1 cellular context compared by ENCODE assay signal in the genomic region with DNA sequence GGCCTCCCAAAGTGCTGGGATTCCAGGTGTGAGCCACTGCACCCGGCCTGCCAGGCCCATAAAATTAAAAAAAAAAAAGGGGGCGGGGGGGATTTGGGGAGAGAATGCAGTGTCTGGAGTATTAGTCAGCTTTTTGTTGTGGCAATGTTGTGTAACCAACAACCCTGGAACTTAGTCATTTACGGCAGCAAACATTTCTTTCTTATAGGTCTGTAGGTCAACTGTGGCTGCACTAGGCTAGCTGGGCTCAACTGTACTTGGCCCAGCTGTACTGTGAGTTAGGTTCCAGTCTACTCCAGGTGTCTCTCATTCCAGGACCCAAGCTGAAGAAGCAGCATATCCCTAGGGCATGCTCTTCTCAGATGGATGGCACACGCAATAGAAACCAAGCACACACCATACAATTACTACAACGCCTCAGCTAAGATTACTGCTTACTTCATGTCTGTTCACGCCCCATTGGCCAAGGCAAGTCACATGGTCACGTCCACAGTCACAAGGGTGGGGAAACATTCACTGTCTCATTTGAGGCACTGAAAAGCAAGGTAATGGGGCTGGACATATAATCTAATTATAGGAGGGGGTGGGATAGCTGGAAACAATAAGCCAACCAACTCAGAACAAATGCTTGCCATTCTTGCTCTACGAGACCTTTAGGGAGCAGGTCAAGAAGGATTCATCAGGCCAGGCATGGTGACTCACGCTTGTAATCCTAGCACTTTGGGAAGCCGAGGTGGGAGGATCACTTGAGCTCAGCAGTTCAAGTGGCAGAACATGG.
TF ChIP-seq lines count a peak whose summit lies in the region.

No MANE protein-coding gene starts in this region.

TF ChIP-seq in K562, 482 proteins besides CTCF, POLR2A, EP300 and RAD21 (continued from another document and continues in another):
- TF ChIP-seq, protein P1, sequence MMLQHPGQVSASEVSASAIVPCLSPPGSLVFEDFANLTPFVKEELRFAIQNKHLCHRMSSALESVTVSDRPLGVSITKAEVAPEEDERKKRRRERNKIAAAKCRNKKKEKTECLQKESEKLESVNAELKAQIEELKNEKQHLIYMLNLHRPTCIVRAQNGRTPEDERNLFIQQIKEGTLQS (IDR thresholded peaks at IDR 0.05), result peak; percentile 90
- TF ChIP-seq, protein P1 (CRISPR knock-in tag; conservative IDR thresholded peaks at IDR 0.05), result 0 out of 2 replicates have a peak, but pooled peaks have one; percentile 39
- TF ChIP-seq SPI1 (IDR thresholded peaks at IDR 0.05; ENCODE audit: borderline replicate concordance, low read depth, low read length) (no peak), ZNF551 (CRISPR knock-in tag; IDR thresholded peaks at IDR 0.05) (no peak), NFYB (IDR thresholded peaks at IDR 0.05; ENCODE audit: extremely low read depth, insufficient read length) (peak; percentile 64), DPF2 (IDR thresholded peaks at IDR 0.05) (peak; percentile 85), ZNF699 (CRISPR knock-in tag; IDR thresholded peaks at IDR 0.05; ENCODE audit: insufficient replicate concordance) (no peak), FOSL1 (tag; conservative IDR thresholded peaks at IDR 0.05) (peak; percentile 92), BCL6 (CRISPR knock-in tag; IDR thresholded peaks at IDR 0.05) (no peak), NR4A1 (CRISPR knock-in tag; IDR thresholded peaks at IDR 0.05) (no peak), NR4A1 (tag; IDR thresholded peaks at IDR 0.05) (no peak), CHD1 (IDR thresholded peaks at IDR 0.05; ENCODE audit: low read length) (no peak), MCM7 (IDR thresholded peaks at IDR 0.05) (no peak), SREBF1 (IDR thresholded peaks at IDR 0.05; ENCODE audit: borderline replicate concordance, low read depth, low read length) (no peak), SOX6 (IDR thresholded peaks at IDR 0.05) (no peak), TBL1XR1 (IDR thresholded peaks at IDR 0.05; ENCODE audit: low read length in 2 of 2) (no peak), ZNF436 (CRISPR knock-in tag; IDR thresholded peaks at IDR 0.05) (no peak), KLF16 (IDR thresholded peaks at IDR 0.05) (no peak), SETDB1 (IDR thresholded peaks at IDR 0.05; ENCODE audit: low read length) (no peak), RFX7 (CRISPR knock-in tag; IDR thresholded peaks at IDR 0.05) (no peak), TAL1 (IDR thresholded peaks at IDR 0.05) (0 out of 2 replicates have a peak, but pooled peaks have one; percentile 4), MIER1 (IDR thresholded peaks at IDR 0.05; ENCODE audit: low read depth) (no peak), GATAD2A (IDR thresholded peaks at IDR 0.05) (no peak), FIP1L1 (IDR thresholded peaks at IDR 0.05; ENCODE audit: low read depth, low read length, poor library complexity, severe bottlenecking) (no peak), ZNF79 (CRISPR knock-in tag; IDR thresholded peaks at IDR 0.05; ENCODE audit: low read depth) (no peak), RFX1 (IDR thresholded peaks at IDR 0.05) (no peak), TCFL5 (CRISPR knock-in tag; conservative IDR thresholded peaks at IDR 0.05) (no peak), ZNF444 (CRISPR knock-in tag; IDR thresholded peaks at IDR 0.05) (no peak), TAF15 (IDR thresholded peaks at IDR 0.05; ENCODE audit: low read depth, low read length) (no peak), RBBP5 (IDR thresholded peaks at IDR 0.05; ENCODE audit: borderline replicate concordance, insufficient read depth, low read length, poor library complexity, severe bottlenecking) (peak; percentile 20), KLF10 (CRISPR knock-in tag; IDR thresholded peaks at IDR 0.05) (no peak)
- TF ChIP-seq, protein P2, sequence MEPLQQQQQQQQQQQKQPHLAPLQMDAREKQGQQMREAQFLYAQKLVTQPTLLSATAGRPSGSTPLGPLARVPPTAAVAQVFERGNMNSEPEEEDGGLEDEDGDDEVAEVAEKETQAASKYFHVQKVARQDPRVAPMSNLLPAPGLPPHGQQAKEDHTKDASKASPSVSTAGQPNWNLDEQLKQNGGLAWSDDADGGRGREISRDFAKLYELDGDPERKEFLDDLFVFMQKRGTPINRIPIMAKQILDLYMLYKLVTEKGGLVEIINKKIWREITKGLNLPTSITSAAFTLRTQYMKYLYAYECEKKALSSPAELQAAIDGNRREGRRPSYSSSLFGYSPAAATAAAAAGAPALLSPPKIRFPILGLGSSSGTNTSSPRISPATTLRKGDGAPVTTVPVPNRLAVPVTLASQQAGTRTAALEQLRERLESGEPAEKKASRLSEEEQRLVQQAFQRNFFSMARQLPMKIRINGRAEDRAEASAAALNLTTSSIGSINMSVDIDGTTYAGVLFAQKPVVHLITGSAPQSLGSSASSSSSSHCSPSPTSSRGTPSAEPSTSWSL (CRISPR knock-in tag; IDR thresholded peaks at IDR 0.05; ENCODE audit: borderline replicate concordance), result no peak
- TF ChIP-seq, protein P3, sequence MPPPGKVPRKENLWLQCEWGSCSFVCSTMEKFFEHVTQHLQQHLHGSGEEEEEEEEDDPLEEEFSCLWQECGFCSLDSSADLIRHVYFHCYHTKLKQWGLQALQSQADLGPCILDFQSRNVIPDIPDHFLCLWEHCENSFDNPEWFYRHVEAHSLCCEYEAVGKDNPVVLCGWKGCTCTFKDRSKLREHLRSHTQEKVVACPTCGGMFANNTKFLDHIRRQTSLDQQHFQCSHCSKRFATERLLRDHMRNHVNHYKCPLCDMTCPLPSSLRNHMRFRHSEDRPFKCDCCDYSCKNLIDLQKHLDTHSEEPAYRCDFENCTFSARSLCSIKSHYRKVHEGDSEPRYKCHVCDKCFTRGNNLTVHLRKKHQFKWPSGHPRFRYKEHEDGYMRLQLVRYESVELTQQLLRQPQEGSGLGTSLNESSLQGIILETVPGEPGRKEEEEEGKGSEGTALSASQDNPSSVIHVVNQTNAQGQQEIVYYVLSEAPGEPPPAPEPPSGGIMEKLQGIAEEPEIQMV (tag; conservative IDR thresholded peaks at IDR 0.05; ENCODE audit: low read depth), result 0 out of 2 replicates have a peak, but pooled peaks have one; percentile 28
- TF ChIP-seq, protein P4, sequence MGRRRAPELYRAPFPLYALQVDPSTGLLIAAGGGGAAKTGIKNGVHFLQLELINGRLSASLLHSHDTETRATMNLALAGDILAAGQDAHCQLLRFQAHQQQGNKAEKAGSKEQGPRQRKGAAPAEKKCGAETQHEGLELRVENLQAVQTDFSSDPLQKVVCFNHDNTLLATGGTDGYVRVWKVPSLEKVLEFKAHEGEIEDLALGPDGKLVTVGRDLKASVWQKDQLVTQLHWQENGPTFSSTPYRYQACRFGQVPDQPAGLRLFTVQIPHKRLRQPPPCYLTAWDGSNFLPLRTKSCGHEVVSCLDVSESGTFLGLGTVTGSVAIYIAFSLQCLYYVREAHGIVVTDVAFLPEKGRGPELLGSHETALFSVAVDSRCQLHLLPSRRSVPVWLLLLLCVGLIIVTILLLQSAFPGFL (CRISPR knock-in tag; IDR thresholded peaks at IDR 0.05), result no peak
- TF ChIP-seq, protein P5, sequence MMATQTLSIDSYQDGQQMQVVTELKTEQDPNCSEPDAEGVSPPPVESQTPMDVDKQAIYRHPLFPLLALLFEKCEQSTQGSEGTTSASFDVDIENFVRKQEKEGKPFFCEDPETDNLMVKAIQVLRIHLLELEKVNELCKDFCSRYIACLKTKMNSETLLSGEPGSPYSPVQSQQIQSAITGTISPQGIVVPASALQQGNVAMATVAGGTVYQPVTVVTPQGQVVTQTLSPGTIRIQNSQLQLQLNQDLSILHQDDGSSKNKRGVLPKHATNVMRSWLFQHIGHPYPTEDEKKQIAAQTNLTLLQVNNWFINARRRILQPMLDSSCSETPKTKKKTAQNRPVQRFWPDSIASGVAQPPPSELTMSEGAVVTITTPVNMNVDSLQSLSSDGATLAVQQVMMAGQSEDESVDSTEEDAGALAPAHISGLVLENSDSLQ (IDR thresholded peaks at IDR 0.05), result no peak
- TF ChIP-seq, protein P6, sequence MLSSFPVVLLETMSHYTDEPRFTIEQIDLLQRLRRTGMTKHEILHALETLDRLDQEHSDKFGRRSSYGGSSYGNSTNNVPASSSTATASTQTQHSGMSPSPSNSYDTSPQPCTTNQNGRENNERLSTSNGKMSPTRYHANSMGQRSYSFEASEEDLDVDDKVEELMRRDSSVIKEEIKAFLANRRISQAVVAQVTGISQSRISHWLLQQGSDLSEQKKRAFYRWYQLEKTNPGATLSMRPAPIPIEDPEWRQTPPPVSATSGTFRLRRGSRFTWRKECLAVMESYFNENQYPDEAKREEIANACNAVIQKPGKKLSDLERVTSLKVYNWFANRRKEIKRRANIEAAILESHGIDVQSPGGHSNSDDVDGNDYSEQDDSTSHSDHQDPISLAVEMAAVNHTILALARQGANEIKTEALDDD (IDR thresholded peaks at IDR 0.05), result no peak
- TF ChIP-seq, protein P7, sequence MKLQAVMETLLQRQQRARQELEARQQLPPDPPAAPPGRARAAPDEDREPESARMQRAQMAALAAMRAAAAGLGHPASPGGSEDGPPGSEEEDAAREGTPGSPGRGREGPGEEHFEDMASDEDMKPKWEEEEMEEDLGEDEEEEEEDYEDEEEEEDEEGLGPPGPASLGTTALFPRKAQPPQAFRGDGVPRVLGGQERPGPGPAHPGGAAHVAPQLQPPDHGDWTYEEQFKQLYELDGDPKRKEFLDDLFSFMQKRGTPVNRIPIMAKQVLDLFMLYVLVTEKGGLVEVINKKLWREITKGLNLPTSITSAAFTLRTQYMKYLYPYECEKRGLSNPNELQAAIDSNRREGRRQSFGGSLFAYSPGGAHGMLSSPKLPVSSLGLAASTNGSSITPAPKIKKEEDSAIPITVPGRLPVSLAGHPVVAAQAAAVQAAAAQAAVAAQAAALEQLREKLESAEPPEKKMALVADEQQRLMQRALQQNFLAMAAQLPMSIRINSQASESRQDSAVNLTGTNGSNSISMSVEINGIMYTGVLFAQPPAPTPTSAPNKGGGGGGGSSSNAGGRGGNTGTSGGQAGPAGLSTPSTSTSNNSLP (IDR thresholded peaks at IDR 0.05; ENCODE audit: borderline replicate concordance, low read depth, low read length), result peak; percentile 13; the same call in 1 of the 2 replicates
- TF ChIP-seq, protein P8, sequence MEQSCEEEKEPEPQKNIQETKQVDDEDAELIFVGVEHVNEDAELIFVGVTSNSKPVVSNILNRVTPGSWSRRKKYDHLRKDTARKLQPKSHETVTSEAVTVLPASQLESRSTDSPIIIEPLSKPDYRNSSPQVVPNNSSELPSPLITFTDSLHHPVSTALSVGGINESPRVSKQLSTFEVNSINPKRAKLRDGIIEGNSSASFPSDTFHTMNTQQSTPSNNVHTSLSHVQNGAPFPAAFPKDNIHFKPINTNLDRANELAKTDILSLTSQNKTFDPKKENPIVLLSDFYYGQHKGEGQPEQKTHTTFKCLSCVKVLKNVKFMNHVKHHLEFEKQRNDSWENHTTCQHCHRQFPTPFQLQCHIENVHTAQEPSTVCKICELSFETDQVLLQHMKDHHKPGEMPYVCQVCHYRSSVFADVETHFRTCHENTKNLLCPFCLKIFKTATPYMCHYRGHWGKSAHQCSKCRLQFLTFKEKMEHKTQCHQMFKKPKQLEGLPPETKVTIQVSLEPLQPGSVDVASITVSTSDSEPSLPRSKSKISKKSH (CRISPR knock-in tag; IDR thresholded peaks at IDR 0.05), result no peak
- TF ChIP-seq, protein P9, sequence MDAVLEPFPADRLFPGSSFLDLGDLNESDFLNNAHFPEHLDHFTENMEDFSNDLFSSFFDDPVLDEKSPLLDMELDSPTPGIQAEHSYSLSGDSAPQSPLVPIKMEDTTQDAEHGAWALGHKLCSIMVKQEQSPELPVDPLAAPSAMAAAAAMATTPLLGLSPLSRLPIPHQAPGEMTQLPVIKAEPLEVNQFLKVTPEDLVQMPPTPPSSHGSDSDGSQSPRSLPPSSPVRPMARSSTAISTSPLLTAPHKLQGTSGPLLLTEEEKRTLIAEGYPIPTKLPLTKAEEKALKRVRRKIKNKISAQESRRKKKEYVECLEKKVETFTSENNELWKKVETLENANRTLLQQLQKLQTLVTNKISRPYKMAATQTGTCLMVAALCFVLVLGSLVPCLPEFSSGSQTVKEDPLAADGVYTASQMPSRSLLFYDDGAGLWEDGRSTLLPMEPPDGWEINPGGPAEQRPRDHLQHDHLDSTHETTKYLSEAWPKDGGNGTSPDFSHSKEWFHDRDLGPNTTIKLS (IDR thresholded peaks at IDR 0.05; ENCODE audit: borderline replicate concordance, low read depth), result no peak
- TF ChIP-seq, protein P10, sequence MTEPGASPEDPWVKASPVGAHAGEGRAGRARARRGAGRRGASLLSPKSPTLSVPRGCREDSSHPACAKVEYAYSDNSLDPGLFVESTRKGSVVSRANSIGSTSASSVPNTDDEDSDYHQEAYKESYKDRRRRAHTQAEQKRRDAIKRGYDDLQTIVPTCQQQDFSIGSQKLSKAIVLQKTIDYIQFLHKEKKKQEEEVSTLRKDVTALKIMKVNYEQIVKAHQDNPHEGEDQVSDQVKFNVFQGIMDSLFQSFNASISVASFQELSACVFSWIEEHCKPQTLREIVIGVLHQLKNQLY (CRISPR knock-in tag; conservative IDR thresholded peaks at IDR 0.05), result no peak
- TF ChIP-seq, protein P11, sequence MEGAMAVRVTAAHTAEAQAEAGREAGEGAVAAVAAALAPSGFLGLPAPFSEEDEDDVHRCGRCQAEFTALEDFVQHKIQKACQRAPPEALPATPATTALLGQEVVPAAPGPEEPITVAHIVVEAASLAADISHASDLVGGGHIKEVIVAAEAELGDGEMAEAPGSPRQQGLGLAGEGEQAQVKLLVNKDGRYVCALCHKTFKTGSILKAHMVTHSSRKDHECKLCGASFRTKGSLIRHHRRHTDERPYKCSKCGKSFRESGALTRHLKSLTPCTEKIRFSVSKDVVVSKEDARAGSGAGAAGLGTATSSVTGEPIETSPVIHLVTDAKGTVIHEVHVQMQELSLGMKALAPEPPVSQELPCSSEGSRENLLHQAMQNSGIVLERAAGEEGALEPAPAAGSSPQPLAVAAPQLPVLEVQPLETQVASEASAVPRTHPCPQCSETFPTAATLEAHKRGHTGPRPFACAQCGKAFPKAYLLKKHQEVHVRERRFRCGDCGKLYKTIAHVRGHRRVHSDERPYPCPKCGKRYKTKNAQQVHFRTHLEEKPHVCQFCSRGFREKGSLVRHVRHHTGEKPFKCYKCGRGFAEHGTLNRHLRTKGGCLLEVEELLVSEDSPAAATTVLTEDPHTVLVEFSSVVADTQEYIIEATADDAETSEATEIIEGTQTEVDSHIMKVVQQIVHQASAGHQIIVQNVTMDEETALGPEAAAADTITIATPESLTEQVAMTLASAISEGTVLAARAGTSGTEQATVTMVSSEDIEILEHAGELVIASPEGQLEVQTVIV (CRISPR knock-in tag; IDR thresholded peaks at IDR 0.05; ENCODE audit: borderline replicate concordance), result no peak
- TF ChIP-seq, protein P12, sequence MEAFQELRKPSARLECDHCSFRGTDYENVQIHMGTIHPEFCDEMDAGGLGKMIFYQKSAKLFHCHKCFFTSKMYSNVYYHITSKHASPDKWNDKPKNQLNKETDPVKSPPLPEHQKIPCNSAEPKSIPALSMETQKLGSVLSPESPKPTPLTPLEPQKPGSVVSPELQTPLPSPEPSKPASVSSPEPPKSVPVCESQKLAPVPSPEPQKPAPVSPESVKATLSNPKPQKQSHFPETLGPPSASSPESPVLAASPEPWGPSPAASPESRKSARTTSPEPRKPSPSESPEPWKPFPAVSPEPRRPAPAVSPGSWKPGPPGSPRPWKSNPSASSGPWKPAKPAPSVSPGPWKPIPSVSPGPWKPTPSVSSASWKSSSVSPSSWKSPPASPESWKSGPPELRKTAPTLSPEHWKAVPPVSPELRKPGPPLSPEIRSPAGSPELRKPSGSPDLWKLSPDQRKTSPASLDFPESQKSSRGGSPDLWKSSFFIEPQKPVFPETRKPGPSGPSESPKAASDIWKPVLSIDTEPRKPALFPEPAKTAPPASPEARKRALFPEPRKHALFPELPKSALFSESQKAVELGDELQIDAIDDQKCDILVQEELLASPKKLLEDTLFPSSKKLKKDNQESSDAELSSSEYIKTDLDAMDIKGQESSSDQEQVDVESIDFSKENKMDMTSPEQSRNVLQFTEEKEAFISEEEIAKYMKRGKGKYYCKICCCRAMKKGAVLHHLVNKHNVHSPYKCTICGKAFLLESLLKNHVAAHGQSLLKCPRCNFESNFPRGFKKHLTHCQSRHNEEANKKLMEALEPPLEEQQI (IDR thresholded peaks at IDR 0.05), result no peak
